Comparison of ENCODE assay signal across 8 cellular contexts in genomic region chr18:9135081-9135911, GRCh38. TPM values are rescaled to one million over a fixed set of nuclear protein-coding genes. Genes with fewer than 3 reads are reported as not detected.
A peak's percentile ranks its signal among the peaks of the same experiment; 100 is the strongest.
DNase-seq lines count a peak whose midpoint lies in the region; ATAC-seq and TF ChIP-seq lines count a peak whose summit lies in the region.

No MANE protein-coding gene starts in this region.

- peaks cover 34 to 42% of the 10 kb centered on the region in 2 donors for H3K4me1 Mint-ChIP-seq in effector memory CD8-positive, alpha-beta T cell (ENCODE audit: low read depth in 2 of 2)
- H3K4me1 Mint-ChIP-seq in osteocyte (ENCODE audit: unreplicated experiment): peaks cover 36% of the 10 kb centered on the region

- ATAC-seq in effector memory CD8-positive, alpha-beta T cell (replicated peaks): no peak
- ATAC-seq in GM18511 (IDR thresholded peaks at IDR 0.05; ENCODE audit: unreplicated experiment) (no peak), GM19328 (IDR thresholded peaks at IDR 0.05; ENCODE audit: unreplicated experiment) (no peak)

- H3K36me3 Mint-ChIP-seq in effector memory CD8-positive, alpha-beta T cell (ENCODE audit: insufficient read depth): peaks cover 69% of the 10 kb centered on the region
- peaks cover 11% of the 10 kb centered on the region for H3K36me3 Mint-ChIP-seq in osteocyte (ENCODE audit: unreplicated experiment)

- no peaks in the 10 kb centered on the region for H3K9me3 Mint-ChIP-seq in effector memory CD8-positive, alpha-beta T cell
- H3K9me3 Mint-ChIP-seq in osteocyte (ENCODE audit: unreplicated experiment): no peaks in the 10 kb centered on the region

- no peaks in the 10 kb centered on the region for H3K27me3 Mint-ChIP-seq in effector memory CD8-positive, alpha-beta T cell
- no peaks in the 10 kb centered on the region for H3K27me3 Mint-ChIP-seq in osteocyte (ENCODE audit: unreplicated experiment)

- H3K4me3 Mint-ChIP-seq in effector memory CD8-positive, alpha-beta T cell: peak overlapping the region; percentile 94 to 96
- peak overlapping the region; percentile 96 for H3K4me3 Mint-ChIP-seq in osteocyte (ENCODE audit: unreplicated experiment)

- no peak for TF ChIP-seq CTCF in osteocyte (IDR thresholded peaks at IDR 0.05)

- peak overlapping the region; percentile 98 to 99 for H3K27ac Mint-ChIP-seq in effector memory CD8-positive, alpha-beta T cell
- peak overlapping the region; percentile 97 for H3K27ac Mint-ChIP-seq in osteocyte (ENCODE audit: unreplicated experiment)

- DNase-seq in D341Med (ENCODE audit: low spot score) (peak; percentile 58), NCI-H524 treated with DMSO at 0.1 percent for 48 hours (lab: John Stamatoyannopoulos, UW) (peak; percentile 52), osteocyte (ENCODE audit: extremely low spot score, unreplicated experiment) (no peak), DMS79 treated with DMSO at 0.1 percent for 48 hours (lab: John Stamatoyannopoulos, UW) (no peak), NOMO-1 (lab: John Stamatoyannopoulos, UW; ENCODE audit: unreplicated experiment in 2 of 2) (no peak)
- DNase-seq in effector memory CD8-positive, alpha-beta T cell: no peak

RNA-seq across cellular contexts. Expression of gene ANKRD12, which starts 1.3 kb away (rescaled TPM):
- total RNA-seq in osteocyte: 33.1 and 40.0 TPM in 2 replicates

RNA-seq across cellular contexts. Expression of gene NDUFV2, which starts 32.8 kb away (rescaled TPM):
- total RNA-seq in osteocyte: 97.7 and 98.8 TPM in 2 replicates

Comparison
In these comparisons a context has a peak if more than half of its experiments do, and no peak if none do; other contexts are left out.
1. DNase-seq: peak in D341Med (single experiment) and NCI-H524 treated with DMSO at 0.1 percent for 48 hours (single experiment); none in effector memory CD8-positive, alpha-beta T cell (0 of 3), osteocyte (single experiment), DMS79 treated with DMSO at 0.1 percent for 48 hours (single experiment) and NOMO-1 (0 of 2).